ENCODE assay signal across 1 cellular context in genomic region chr16:81004646-81005353, GRCh38.
TF ChIP-seq lines count a peak whose summit lies in the region.

No MANE protein-coding gene starts in this region.

TF ChIP-seq in liver, 16 proteins besides CTCF, POLR2A, EP300 and RAD21 (continued from another document):
- TF ChIP-seq, protein P1, sequence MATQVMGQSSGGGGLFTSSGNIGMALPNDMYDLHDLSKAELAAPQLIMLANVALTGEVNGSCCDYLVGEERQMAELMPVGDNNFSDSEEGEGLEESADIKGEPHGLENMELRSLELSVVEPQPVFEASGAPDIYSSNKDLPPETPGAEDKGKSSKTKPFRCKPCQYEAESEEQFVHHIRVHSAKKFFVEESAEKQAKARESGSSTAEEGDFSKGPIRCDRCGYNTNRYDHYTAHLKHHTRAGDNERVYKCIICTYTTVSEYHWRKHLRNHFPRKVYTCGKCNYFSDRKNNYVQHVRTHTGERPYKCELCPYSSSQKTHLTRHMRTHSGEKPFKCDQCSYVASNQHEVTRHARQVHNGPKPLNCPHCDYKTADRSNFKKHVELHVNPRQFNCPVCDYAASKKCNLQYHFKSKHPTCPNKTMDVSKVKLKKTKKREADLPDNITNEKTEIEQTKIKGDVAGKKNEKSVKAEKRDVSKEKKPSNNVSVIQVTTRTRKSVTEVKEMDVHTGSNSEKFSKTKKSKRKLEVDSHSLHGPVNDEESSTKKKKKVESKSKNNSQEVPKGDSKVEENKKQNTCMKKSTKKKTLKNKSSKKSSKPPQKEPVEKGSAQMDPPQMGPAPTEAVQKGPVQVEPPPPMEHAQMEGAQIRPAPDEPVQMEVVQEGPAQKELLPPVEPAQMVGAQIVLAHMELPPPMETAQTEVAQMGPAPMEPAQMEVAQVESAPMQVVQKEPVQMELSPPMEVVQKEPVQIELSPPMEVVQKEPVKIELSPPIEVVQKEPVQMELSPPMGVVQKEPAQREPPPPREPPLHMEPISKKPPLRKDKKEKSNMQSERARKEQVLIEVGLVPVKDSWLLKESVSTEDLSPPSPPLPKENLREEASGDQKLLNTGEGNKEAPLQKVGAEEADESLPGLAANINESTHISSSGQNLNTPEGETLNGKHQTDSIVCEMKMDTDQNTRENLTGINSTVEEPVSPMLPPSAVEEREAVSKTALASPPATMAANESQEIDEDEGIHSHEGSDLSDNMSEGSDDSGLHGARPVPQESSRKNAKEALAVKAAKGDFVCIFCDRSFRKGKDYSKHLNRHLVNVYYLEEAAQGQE (IDR thresholded peaks at IDR 0.05) = no peak
- TF ChIP-seq TAF1 (conservative IDR thresholded peaks at IDR 0.05) = no peak
- TF ChIP-seq, protein P2, sequence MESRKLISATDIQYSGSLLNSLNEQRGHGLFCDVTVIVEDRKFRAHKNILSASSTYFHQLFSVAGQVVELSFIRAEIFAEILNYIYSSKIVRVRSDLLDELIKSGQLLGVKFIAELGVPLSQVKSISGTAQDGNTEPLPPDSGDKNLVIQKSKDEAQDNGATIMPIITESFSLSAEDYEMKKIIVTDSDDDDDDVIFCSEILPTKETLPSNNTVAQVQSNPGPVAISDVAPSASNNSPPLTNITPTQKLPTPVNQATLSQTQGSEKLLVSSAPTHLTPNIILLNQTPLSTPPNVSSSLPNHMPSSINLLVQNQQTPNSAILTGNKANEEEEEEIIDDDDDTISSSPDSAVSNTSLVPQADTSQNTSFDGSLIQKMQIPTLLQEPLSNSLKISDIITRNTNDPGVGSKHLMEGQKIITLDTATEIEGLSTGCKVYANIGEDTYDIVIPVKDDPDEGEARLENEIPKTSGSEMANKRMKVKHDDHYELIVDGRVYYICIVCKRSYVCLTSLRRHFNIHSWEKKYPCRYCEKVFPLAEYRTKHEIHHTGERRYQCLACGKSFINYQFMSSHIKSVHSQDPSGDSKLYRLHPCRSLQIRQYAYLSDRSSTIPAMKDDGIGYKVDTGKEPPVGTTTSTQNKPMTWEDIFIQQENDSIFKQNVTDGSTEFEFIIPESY (IDR thresholded peaks at IDR 0.05) = no peak
- TF ChIP-seq, protein P3, sequence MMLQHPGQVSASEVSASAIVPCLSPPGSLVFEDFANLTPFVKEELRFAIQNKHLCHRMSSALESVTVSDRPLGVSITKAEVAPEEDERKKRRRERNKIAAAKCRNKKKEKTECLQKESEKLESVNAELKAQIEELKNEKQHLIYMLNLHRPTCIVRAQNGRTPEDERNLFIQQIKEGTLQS (IDR thresholded peaks at IDR 0.05) = no peak
- TF ChIP-seq JUND (IDR thresholded peaks at IDR 0.05) = no peak
- no peak for TF ChIP-seq HNF4A (conservative IDR thresholded peaks at IDR 0.05)
